8 cellular contexts compared by ENCODE assay signal in genomic region chr5:142717582-142718215, GRCh38. TPM values are rescaled to one million over a fixed set of nuclear protein-coding genes. Genes with fewer than 3 reads are reported as not detected.
DNase-seq lines count a peak whose midpoint lies in the region; ATAC-seq and TF ChIP-seq lines count a peak whose summit lies in the region.

No MANE protein-coding gene starts in this region.

- peak overlapping the region in 1 of 5 donors; percentile 20 for H3K27ac ChIP-seq in adrenal gland
- peak overlapping the region; percentile 87 for H3K27ac ChIP-seq in right cardiac atrium (ENCODE audit: low read length)

- TF ChIP-seq CTCF in adrenal gland (IDR thresholded peaks at IDR 0.05) = peak; percentile 30 to 93 (median 78)

- TF ChIP-seq POLR2A in adrenal gland (IDR thresholded peaks at IDR 0.05) = no peak

- no peaks in the 10 kb centered on the region for H3K27me3 ChIP-seq in adrenal gland
- no peaks in the 10 kb centered on the region for H3K27me3 ChIP-seq in right cardiac atrium (ENCODE audit: control insufficient read depth, insufficient read depth)

- peaks cover 4% of the 10 kb centered on the region for H3K4me1 Mint-ChIP-seq in activated CD4-positive, alpha-beta T cell treated with anti-CD3 and anti-CD28 coated beads, Interleukin-2, amount 10 ng/mL, durations not matched to agents 24 days and 14 days
- peaks cover 6% of the 10 kb centered on the region for H3K4me1 Mint-ChIP-seq in activated T-helper 2 cell treated with anti-CD3 and anti-CD28 coated beads, Interferon-gamma antibody, Interleukin-2, Interleukin-4, amounts not matched to agents 10 μg/mL and 5 μg/mL and 100 μg/mL, durations not matched to agents 14 hours and 24 hours and 36 hours (ENCODE audit: low read depth)

- peaks cover 18% of the 10 kb centered on the region for H3K27me3 Mint-ChIP-seq in activated CD4-positive, alpha-beta T cell treated with anti-CD3 and anti-CD28 coated beads, Interleukin-2, amount 10 ng/mL, durations not matched to agents 24 days and 14 days
- peaks cover 16% of the 10 kb centered on the region for H3K27me3 Mint-ChIP-seq in activated T-helper 2 cell treated with anti-CD3 and anti-CD28 coated beads, Interferon-gamma antibody, Interleukin-2, Interleukin-4, amounts not matched to agents 10 μg/mL and 5 μg/mL and 100 μg/mL, durations not matched to agents 14 hours and 24 hours and 36 hours (ENCODE audit: low read depth)

- H3K36me3 Mint-ChIP-seq in activated CD4-positive, alpha-beta T cell treated with anti-CD3 and anti-CD28 coated beads, Interleukin-2, amount 10 ng/mL, durations not matched to agents 24 days and 14 days (ENCODE audit: low read depth) = no peaks in the 10 kb centered on the region
- no peaks in the 10 kb centered on the region for H3K36me3 Mint-ChIP-seq in activated T-helper 2 cell treated with anti-CD3 and anti-CD28 coated beads, Interferon-gamma antibody, Interleukin-2, Interleukin-4, amounts not matched to agents 10 μg/mL and 5 μg/mL and 100 μg/mL, durations not matched to agents 14 hours and 24 hours and 36 hours (ENCODE audit: low read depth)

- ATAC-seq in right cardiac atrium (peak; percentile 73 to 81), GM21367 (IDR thresholded peaks at IDR 0.05; ENCODE audit: unreplicated experiment) (no peak)

- no peaks in the 10 kb centered on the region for H3K36me3 ChIP-seq in adrenal gland (replicated peaks in 1 of 2)

- H3K4me1 ChIP-seq in adrenal gland (replicated peaks in 1 of 2) (peaks cover 0 to 4% of the 10 kb centered on the region in 2 donors), right cardiac atrium (ENCODE audit: control insufficient read depth, insufficient read depth, low read length) (no peaks in the 10 kb centered on the region)

- DNase-seq in activated CD4-positive, alpha-beta T cell treated with anti-CD3 and anti-CD28 coated beads, Interleukin-2, amount 10 ng/mL, durations not matched to agents 24 days and 14 days = peak; percentile 66
- DNase-seq in activated CD4-positive, alpha-beta T cell treated with anti-CD3 and anti-CD28 coated beads, Interleukin-2, amount 50 U/mL, for 1 hour = no peak
- DNase-seq in NCI-H1092 (lab: John Stamatoyannopoulos, UW) (peak; percentile 11), adrenal gland (peak in 6 of 7 donors; percentile 21 to 72 (median 44)), right cardiac atrium (no peak), stromal cell of bone marrow (ENCODE audit: low read depth) (peak; percentile 45)
- DNase-seq in activated T-helper 2 cell treated with anti-CD3 and anti-CD28 coated beads, Interferon-gamma antibody, Interleukin-2, Interleukin-4, amounts not matched to agents 10 μg/mL and 5 μg/mL and 100 μg/mL, durations not matched to agents 14 hours and 24 hours and 36 hours (ENCODE audit: low spot score) = no peak

- intact Hi-C loops in activated CD4-positive, alpha-beta T cell treated with anti-CD3 and anti-CD28 coated beads, Interleukin-2, amount 10 ng/mL, durations not matched to agents 24 days and 14 days (cut with micrococcal nuclease) = loop anchor here (1.0 kb wide), 2 partner anchors 150 to 163 kb away; no protein-coding TSS in a partner anchor
- intact Hi-C loops in adrenal gland (cut with DNase I) (loop anchor here (5.0 kb wide), 1 partner anchor 160 kb away; no protein-coding TSS in a partner anchor), right cardiac atrium (cut with DNase I) (loop anchor here in 3 of 4 donors (2.0 to 5.0 kb wide), 2 partner anchors 163 to 165 kb away; no protein-coding TSS in a partner anchor)
- intact Hi-C loops in activated T-helper 2 cell treated with anti-CD3 and anti-CD28 coated beads, Interferon-gamma antibody, Interleukin-2, Interleukin-4, amounts not matched to agents 10 μg/mL and 5 μg/mL and 100 μg/mL, durations not matched to agents 14 hours and 24 hours and 36 hours (cut with micrococcal nuclease) = loop anchor here (1.0 to 5.0 kb wide), 2 partner anchors 65 to 163 kb away; no protein-coding TSS in a partner anchor

- no peak overlapping the region for H3K27ac Mint-ChIP-seq in activated CD4-positive, alpha-beta T cell treated with anti-CD3 and anti-CD28 coated beads, Interleukin-2, amount 10 ng/mL, durations not matched to agents 24 days and 14 days
- no peak overlapping the region for H3K27ac Mint-ChIP-seq in activated T-helper 2 cell treated with anti-CD3 and anti-CD28 coated beads, Interferon-gamma antibody, Interleukin-2, Interleukin-4, amounts not matched to agents 10 μg/mL and 5 μg/mL and 100 μg/mL, durations not matched to agents 14 hours and 24 hours and 36 hours

- H3K4me3 Mint-ChIP-seq in activated CD4-positive, alpha-beta T cell treated with anti-CD3 and anti-CD28 coated beads, Interleukin-2, amount 10 ng/mL, durations not matched to agents 24 days and 14 days = no peak overlapping the region
- no peak overlapping the region for H3K4me3 Mint-ChIP-seq in activated T-helper 2 cell treated with anti-CD3 and anti-CD28 coated beads, Interferon-gamma antibody, Interleukin-2, Interleukin-4, amounts not matched to agents 10 μg/mL and 5 μg/mL and 100 μg/mL, durations not matched to agents 14 hours and 24 hours and 36 hours (ENCODE audit: low read depth)

- 63 to 67% (median 65%) methylated on average over 10 to 11 of the region's 11 CpGs for WGBS in adrenal gland, 4 donors
- WGBS in right cardiac atrium = 66% methylated on average over 11 of the region's 11 CpGs

- no peaks in the 10 kb centered on the region for H3K9me3 ChIP-seq in adrenal gland (replicated peaks in 1 of 3)
- no peaks in the 10 kb centered on the region for H3K9me3 ChIP-seq in right cardiac atrium (ENCODE audit: control insufficient read depth, low read length)

- no peaks in the 10 kb centered on the region for H3K9me3 Mint-ChIP-seq in activated CD4-positive, alpha-beta T cell treated with anti-CD3 and anti-CD28 coated beads, Interleukin-2, amount 10 ng/mL, durations not matched to agents 24 days and 14 days
- H3K9me3 Mint-ChIP-seq in activated T-helper 2 cell treated with anti-CD3 and anti-CD28 coated beads, Interferon-gamma antibody, Interleukin-2, Interleukin-4, amounts not matched to agents 10 μg/mL and 5 μg/mL and 100 μg/mL, durations not matched to agents 14 hours and 24 hours and 36 hours = no peaks in the 10 kb centered on the region

- H3K4me3 ChIP-seq in adrenal gland (no peak overlapping the region), right cardiac atrium (ENCODE audit: low read length) (no peak overlapping the region)

RNA-seq across cellular contexts. Expression of gene FGF1, which starts 31.8 kb away (rescaled TPM):
- not detected in 2 replicates for total RNA-seq in activated CD4-positive, alpha-beta T cell treated with anti-CD3 and anti-CD28 coated beads, Interleukin-2, amount 10 ng/mL, durations not matched to agents 24 days and 14 days
- total RNA-seq in adrenal gland (1 to 10 TPM in 5 of 8 donors, under 1 TPM in 3; 0.42 to 2.5 (median 1.3) TPM), right cardiac atrium (10 to 100 TPM; 23.1 to 39.2 (median 30.0) TPM)
- polyA plus RNA-seq in adrenal gland (1 to 10 TPM in 1 of 3 donors, under 1 TPM in 2; 0.57 to 1.7 (median 0.64) TPM), right cardiac atrium (25.0 TPM)
- not detected in 2 replicates for total RNA-seq in activated T-helper 2 cell treated with anti-CD3 and anti-CD28 coated beads, Interferon-gamma antibody, Interleukin-2, Interleukin-4, amounts not matched to agents 10 μg/mL and 5 μg/mL and 100 μg/mL, durations not matched to agents 14 hours and 24 hours and 36 hours

RNA-seq across cellular contexts. Expression of gene ARHGAP26, which starts 52.5 kb away (rescaled TPM):
- 12.7 and 15.3 TPM in 2 replicates for total RNA-seq in activated CD4-positive, alpha-beta T cell treated with anti-CD3 and anti-CD28 coated beads, Interleukin-2, amount 10 ng/mL, durations not matched to agents 24 days and 14 days
- 10 to 100 TPM in 7 of 8 donors, 1 to 10 TPM in 1; 3.0 to 18.6 (median 11.7) TPM for total RNA-seq in adrenal gland
- polyA plus RNA-seq in adrenal gland = 1 to 10 TPM; 3.2 to 5.8 (median 5.8) TPM
- total RNA-seq in right cardiac atrium = 10 to 100 TPM; 44.4 to 56.9 (median 47.8) TPM
- 13.2 TPM for polyA plus RNA-seq in right cardiac atrium
- total RNA-seq in activated T-helper 2 cell treated with anti-CD3 and anti-CD28 coated beads, Interferon-gamma antibody, Interleukin-2, Interleukin-4, amounts not matched to agents 10 μg/mL and 5 μg/mL and 100 μg/mL, durations not matched to agents 14 hours and 24 hours and 36 hours = 13.6 and 15.1 TPM in 2 replicates

Comparison
In these comparisons a context has a peak if more than half of its experiments do, and no peak if none do; other contexts are left out.
1. DNase-seq: peak in activated CD4-positive, alpha-beta T cell treated with anti-CD3 and anti-CD28 coated beads, Interleukin-2, amount 10 ng/mL, durations not matched to agents 24 days and 14 days (single experiment), NCI-H1092 (single experiment), adrenal gland (6 of 7) and stromal cell of bone marrow (single experiment); none in activated CD4-positive, alpha-beta T cell treated with anti-CD3 and anti-CD28 coated beads, Interleukin-2, amount 50 U/mL, for 1 hour (single experiment), right cardiac atrium (0 of 3) and activated T-helper 2 cell treated with anti-CD3 and anti-CD28 coated beads, Interferon-gamma antibody, Interleukin-2, Interleukin-4, amounts not matched to agents 10 μg/mL and 5 μg/mL and 100 μg/mL, durations not matched to agents 14 hours and 24 hours and 36 hours (single experiment).
2. RNA of gene FGF1, which starts 31.8 kb away (total RNA-seq): 23.1 to 39.2 TPM in right cardiac atrium; 0.42 to 2.5 TPM in adrenal gland, not detected in activated CD4-positive, alpha-beta T cell treated with anti-CD3 and anti-CD28 coated beads, Interleukin-2, amount 10 ng/mL, durations not matched to agents 24 days and 14 days and not detected in activated T-helper 2 cell treated with anti-CD3 and anti-CD28 coated beads, Interferon-gamma antibody, Interleukin-2, Interleukin-4, amounts not matched to agents 10 μg/mL and 5 μg/mL and 100 μg/mL, durations not matched to agents 14 hours and 24 hours and 36 hours; every median in the first group is over 4 times any median in the second.